8 cellular contexts compared by ENCODE assay signal in the genomic region with DNA sequence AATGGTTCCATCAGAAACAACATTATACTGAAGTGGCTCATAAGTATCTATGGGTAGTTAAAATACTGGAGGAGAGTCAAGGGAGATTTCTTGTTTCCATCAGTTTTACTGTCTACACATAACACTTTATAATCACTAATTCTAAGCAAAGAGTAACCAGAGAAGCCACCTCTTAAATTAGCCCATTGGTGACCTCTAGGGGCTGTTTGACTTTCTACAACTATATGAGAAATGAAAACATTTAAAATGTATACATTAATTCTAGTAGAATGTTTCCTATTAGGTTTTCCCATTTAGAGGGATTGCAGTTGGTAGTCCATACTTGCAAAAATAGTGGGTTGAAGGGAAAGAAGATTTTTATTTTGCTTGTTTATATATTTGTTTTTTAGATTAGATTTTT.
DNase-seq lines count a peak whose midpoint lies in the region; ATAC-seq and TF ChIP-seq lines count a peak whose summit lies in the region.

No MANE protein-coding gene starts in this region.

- H3K4me3 Mint-ChIP-seq in effector memory CD8-positive, alpha-beta T cell: no peak overlapping the region

- H3K79me2 ChIP-seq in PC-3 (ENCODE audit: low read length) (no peaks in the 10 kb centered on the region), hepatocyte (no peaks in the 10 kb centered on the region)

- no peaks in the 10 kb centered on the region for H3K36me3 Mint-ChIP-seq in effector memory CD8-positive, alpha-beta T cell (ENCODE audit: insufficient read depth)

- intact Hi-C loops in PC-3 (cut with micrococcal nuclease): no loop called here

- H3K4me2 ChIP-seq in PC-3 (ENCODE audit: low read length): no peak overlapping the region
- no peak overlapping the region for H3K4me2 ChIP-seq in hepatocyte

- no peaks in the 10 kb centered on the region for H3K9me3 Mint-ChIP-seq in effector memory CD8-positive, alpha-beta T cell

- ATAC-seq in HG02885 (IDR thresholded peaks at IDR 0.05; ENCODE audit: poor library complexity, unreplicated experiment) (peak; percentile 74), PC-3 (no peak), GM18861 (IDR thresholded peaks at IDR 0.05; ENCODE audit: unreplicated experiment) (no peak), HG03460 (IDR thresholded peaks at IDR 0.05; ENCODE audit: unreplicated experiment) (no peak)
- ATAC-seq in effector memory CD8-positive, alpha-beta T cell (replicated peaks): no peak

- CTCF ChIA-PET in PC-3 (lab: Charles Lee): no interaction called here

- TF ChIP-seq CTCF in GM13977 (IDR thresholded peaks at IDR 0.05; ENCODE audit: extremely low read depth, insufficient read depth, missing control alignments): peak; percentile 55
- peak; percentile 56; the same call in 1 of the 2 replicates for TF ChIP-seq CTCF in PC-3 (conservative IDR thresholded peaks at IDR 0.05; ENCODE audit: low read depth, low read length)
- peak; percentile 70 for TF ChIP-seq CTCF in hepatocyte (IDR thresholded peaks at IDR 0.05; ENCODE audit: poor library complexity)

- H3F3A ChIP-seq in PC-3 (ENCODE audit: low read length, unreplicated experiment): no peaks in the 10 kb centered on the region

- H3K4me1 ChIP-seq in PC-3 (ENCODE audit: insufficient read depth, low read length): no peaks in the 10 kb centered on the region
- H3K4me1 ChIP-seq in hepatocyte (ENCODE audit: insufficient read depth): no peaks in the 10 kb centered on the region

- BruUV-seq in PC-3 (replicated peaks; lab: Mats Ljungman, UMichigan): no TSS peak

- 0 out of 2 replicates have a peak, but pooled peaks cover 21% of the 10 kb centered on the region for H3K9me3 ChIP-seq in PC-3 (ENCODE audit: low read length)
- no peaks in the 10 kb centered on the region for H3K9me3 ChIP-seq in hepatocyte (ENCODE audit: low read depth)

- H3K27ac Mint-ChIP-seq in effector memory CD8-positive, alpha-beta T cell: no peak overlapping the region

- POLR2A ChIA-PET in PC-3 (lab: Charles Lee; ENCODE audit: unreplicated experiment): no interaction called here

- H3K27me3 Mint-ChIP-seq in effector memory CD8-positive, alpha-beta T cell: no peaks in the 10 kb centered on the region

- H3K4me3 ChIP-seq in PC-3 (ENCODE audit: low read length): no peak overlapping the region
- H3K4me3 ChIP-seq in hepatocyte: no peak overlapping the region

- H3K36me3 ChIP-seq in PC-3 (ENCODE audit: low read depth, low read length) (no peaks in the 10 kb centered on the region), hepatocyte (replicated peaks; ENCODE audit: insufficient read depth, low read depth) (no peaks in the 10 kb centered on the region)

- H2AFZ ChIP-seq in PC-3 (ENCODE audit: low read length) (no peak overlapping the region), hepatocyte (no peak overlapping the region)

- H4K20me1 ChIP-seq in PC-3 (ENCODE audit: low read length) (no peaks in the 10 kb centered on the region), hepatocyte (ENCODE audit: insufficient read depth, poor library complexity, severe bottlenecking) (no peaks in the 10 kb centered on the region)

- peak; percentile 2 for DNase-seq in GM13977 (ENCODE audit: low spot score)
- DNase-seq in PC-3: peak; percentile 37
- peak; percentile 51 for DNase-seq in hepatocyte (ENCODE audit: low spot score)
- DNase-seq in ureter (ENCODE audit: low spot score): no peak
- no peak for DNase-seq in effector memory CD8-positive, alpha-beta T cell

- in situ Hi-C loops in GM13977 (cut with MboI; ENCODE audit: low pct_unique_long_range_greater_than_20kb, low sequenced_read_pairs, unreplicated experiment): loop anchor here (25.0 kb wide), 1 partner anchor 592 kb away; no protein-coding TSS in a partner anchor

- no peaks in the 10 kb centered on the region for H3K4me1 Mint-ChIP-seq in effector memory CD8-positive, alpha-beta T cell (ENCODE audit: low read depth in 2 of 2)

- no peaks in the 10 kb centered on the region for H3K9me2 ChIP-seq in PC-3 (replicated peaks; ENCODE audit: low read length)
- no peaks in the 10 kb centered on the region for H3K9me2 ChIP-seq in hepatocyte (replicated peaks; ENCODE audit: insufficient read depth)

- H3K27me3 ChIP-seq in PC-3 (ENCODE audit: low read length) (no peaks in the 10 kb centered on the region), hepatocyte (no peaks in the 10 kb centered on the region)

- H3K27ac ChIP-seq in PC-3 (ENCODE audit: low read length) (no peak overlapping the region), hepatocyte (no peak overlapping the region)

- H3K9ac ChIP-seq in PC-3 (ENCODE audit: low read length): no peak overlapping the region

Comparison
In these comparisons a context has a peak if more than half of its experiments do, and no peak if none do; other contexts are left out.
1. DNase-seq: peak in GM13977 (single experiment), PC-3 (single experiment) and hepatocyte (single experiment); none in ureter (single experiment) and effector memory CD8-positive, alpha-beta T cell (0 of 3).
2. Peak in every context shown above with its lines, with median percentiles within 50 percentile points of each other: CTCF ChIP-seq.